In the genomic region with DNA sequence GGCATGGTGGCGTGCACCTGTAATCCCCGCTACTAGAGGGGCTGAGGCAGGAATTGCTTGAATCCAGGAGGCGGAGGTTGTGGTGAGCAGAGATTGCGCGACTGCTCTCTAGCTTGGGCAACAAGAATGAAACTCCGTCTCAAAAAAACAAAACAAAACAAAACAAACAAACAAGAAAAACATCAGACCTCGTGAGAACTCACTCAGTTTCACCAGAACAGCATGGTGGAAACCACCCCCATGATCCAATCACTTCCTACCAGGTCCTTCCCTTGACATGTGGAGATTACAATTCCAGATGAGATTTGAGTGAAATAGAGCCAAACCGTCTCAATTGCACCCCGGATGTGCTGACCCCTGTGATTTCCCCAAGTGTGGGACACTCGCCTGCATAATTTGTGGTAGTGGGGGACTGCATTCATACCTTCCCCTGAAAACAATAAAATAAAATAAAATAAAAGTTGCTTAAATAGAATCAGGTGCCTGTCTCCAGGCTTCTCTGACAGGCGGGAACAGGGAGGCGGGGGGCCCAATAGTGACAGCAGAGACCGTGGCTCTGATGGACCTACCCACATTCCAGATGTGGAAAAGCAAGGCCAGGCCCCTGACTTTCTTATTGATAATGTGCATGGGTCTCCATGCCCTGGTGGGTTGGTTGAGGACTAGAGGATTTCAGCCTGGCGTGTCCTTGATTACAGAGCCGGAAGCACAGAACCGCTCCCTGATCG, we compare ENCODE assay signal across 17 cellular contexts. TPM values are rescaled to one million over a fixed set of nuclear protein-coding genes. Genes with fewer than 3 reads are reported as not detected.
A peak's percentile ranks its signal among the peaks of the same experiment; 100 is the strongest.
DNase-seq lines count a peak whose midpoint lies in the region; ATAC-seq and TF ChIP-seq lines count a peak whose summit lies in the region.
"Had no signal": no experiment of that assay in that cellular context is flagged by ENCODE, and none has a peak within 500 bp of the region (broad histone marks: within the 10 kb centered on the region; RNA-seq: fewer than 3 reads in every experiment).

No MANE protein-coding gene starts in this region.

- no peak for TF ChIP-seq EP300 in sigmoid colon (IDR thresholded peaks at IDR 0.05)

- no peak for DNase-seq in activated CD4-positive, alpha-beta T cell treated with anti-CD3 and anti-CD28 coated beads, Interleukin-2, amount 10 ng/mL, durations not matched to agents 7 days and 5 days
- no peak for DNase-seq in activated CD4-positive, alpha-beta T cell treated with anti-CD3 and anti-CD28 coated beads, Interleukin-2, amount 50 U/mL, for 4 hours
- peak; percentile 37 for DNase-seq in RWPE2 (ENCODE audit: low spot score)
- DNase-seq in hepatocyte (ENCODE audit: low spot score) = no peak
- DNase-seq in sigmoid colon = no peak
- DNase-seq in SW 1271 (lab: John Stamatoyannopoulos, UW) = no peak
- no peak for DNase-seq in stimulated activated CD4-positive, alpha-beta T cell treated with anti-CD3 and anti-CD28 coated beads, Interleukin-2, amount 100 ng/mL, for 24 hours
- no peak for DNase-seq in hypothalamus (lab: John Stamatoyannopoulos, UW)
- DNase-seq: Caco-2, dorsolateral prefrontal cortex, NCI-H187, NCI-H510A had no signal

- no peaks in the 10 kb centered on the region for H3K36me3 ChIP-seq in RWPE2 (ENCODE audit: low read depth)
- no peaks in the 10 kb centered on the region for H3K36me3 ChIP-seq in hepatocyte (replicated peaks; ENCODE audit: insufficient read depth, low read depth)
- no peaks in the 10 kb centered on the region for H3K36me3 ChIP-seq in sigmoid colon

- H3K27me3 Mint-ChIP-seq in activated CD4-positive, alpha-beta T cell treated with anti-CD3 and anti-CD28 coated beads, Interleukin-2, amount 10 ng/mL, durations not matched to agents 7 days and 5 days = no peaks in the 10 kb centered on the region

- H3K27ac Mint-ChIP-seq in activated CD4-positive, alpha-beta T cell treated with anti-CD3 and anti-CD28 coated beads, Interleukin-2, amount 10 ng/mL, durations not matched to agents 7 days and 5 days = peak overlapping the region; percentile 78
- H3K27ac Mint-ChIP-seq: mesothelial cell of epicardium, progenitor cell of endocrine pancreas had no signal

- H3K4me1 ChIP-seq in RWPE2 (ENCODE audit: insufficient read depth, poor library complexity, severe bottlenecking) (no peaks in the 10 kb centered on the region), hepatocyte (ENCODE audit: insufficient read depth) (peaks cover 7% of the 10 kb centered on the region), sigmoid colon (no peaks in the 10 kb centered on the region)
- H3K4me1 ChIP-seq: A549 had no signal

- intact Hi-C loops in sigmoid colon (cut with DNase I) = no loop called here

- H3K4me3 ChIP-seq in RWPE2 (ENCODE audit: severe bottlenecking) = no peak overlapping the region
- H3K4me3 ChIP-seq in hepatocyte = no peak overlapping the region
- H3K4me3 ChIP-seq in sigmoid colon = peak overlapping the region in 3 of 4 donors; percentile 17 to 33 (median 19)
- H3K4me3 ChIP-seq: A549 had no signal

- H3K4me2 ChIP-seq in hepatocyte = peak overlapping the region; percentile 51
- H3K4me2 ChIP-seq: A549 had no signal

- POLR2A ChIA-PET in activated CD4-positive, alpha-beta T cell treated with anti-CD3 and anti-CD28 coated beads, Interleukin-2, amount 10 ng/mL, durations not matched to agents 7 days and 5 days (lab: Charles Lee) = no interaction called here

- peak overlapping the region; percentile 69 for H3K4me3 Mint-ChIP-seq in activated CD4-positive, alpha-beta T cell treated with anti-CD3 and anti-CD28 coated beads, Interleukin-2, amount 10 ng/mL, durations not matched to agents 7 days and 5 days
- H3K4me3 Mint-ChIP-seq: mesothelial cell of epicardium had no signal

- H3K36me3 Mint-ChIP-seq in activated CD4-positive, alpha-beta T cell treated with anti-CD3 and anti-CD28 coated beads, Interleukin-2, amount 10 ng/mL, durations not matched to agents 7 days and 5 days (ENCODE audit: low read depth) = peaks cover 19% of the 10 kb centered on the region
- H3K36me3 Mint-ChIP-seq: mesothelial cell of epicardium had no signal

- H3K27ac ChIP-seq in RWPE2 (ENCODE audit: poor library complexity, severe bottlenecking) = no peak overlapping the region
- no peak overlapping the region for H3K27ac ChIP-seq in hepatocyte
- no peak overlapping the region for H3K27ac ChIP-seq in sigmoid colon
- H3K27ac ChIP-seq: A549 had no signal

- no peaks in the 10 kb centered on the region for H4K20me1 ChIP-seq in hepatocyte (ENCODE audit: insufficient read depth, poor library complexity, severe bottlenecking)

- peaks cover 3% of the 10 kb centered on the region for H3K9me3 Mint-ChIP-seq in activated CD4-positive, alpha-beta T cell treated with anti-CD3 and anti-CD28 coated beads, Interleukin-2, amount 10 ng/mL, durations not matched to agents 7 days and 5 days
- H3K9me3 Mint-ChIP-seq: mesothelial cell of epicardium had no signal

- H3K9me3 ChIP-seq in RWPE2 (ENCODE audit: severe bottlenecking) (no peaks in the 10 kb centered on the region), hepatocyte (ENCODE audit: low read depth) (no peaks in the 10 kb centered on the region), sigmoid colon (no peaks in the 10 kb centered on the region)
- H3K9me3 ChIP-seq: A549, Caco-2 had no signal

- no peak for ATAC-seq in RWPE2 (ENCODE audit: low read depth)

- TF ChIP-seq CTCF in RWPE2 (IDR thresholded peaks at IDR 0.05; ENCODE audit: poor library complexity, severe bottlenecking) (no peak), hepatocyte (IDR thresholded peaks at IDR 0.05; ENCODE audit: poor library complexity) (no peak), sigmoid colon (IDR thresholded peaks at IDR 0.05) (no peak)

- 93% methylated on average over 17 of the region's 17 CpGs for WGBS in hepatocyte (ENCODE audit: low lambda C conversion rate, missing lambda C conversion rate)
- 73 to 82% methylated on average over 17 of the region's 17 CpGs for WGBS in sigmoid colon, 2 donors

- H3K79me2 ChIP-seq in hepatocyte = no peaks in the 10 kb centered on the region

- no peak for TF ChIP-seq POLR2A in sigmoid colon (IDR thresholded peaks at IDR 0.05)

- CTCF ChIA-PET in activated CD4-positive, alpha-beta T cell treated with anti-CD3 and anti-CD28 coated beads, Interleukin-2, amount 10 ng/mL, durations not matched to agents 7 days and 5 days (lab: Charles Lee) = interaction anchor here (0.7 to 1.7 kb wide), 3 partner anchors 10 to 39 kb away, joined by 3 to 5 read pairs (median 3); no protein-coding TSS in a partner anchor

- H3K4me1 Mint-ChIP-seq in activated CD4-positive, alpha-beta T cell treated with anti-CD3 and anti-CD28 coated beads, Interleukin-2, amount 10 ng/mL, durations not matched to agents 7 days and 5 days = peaks cover 64% of the 10 kb centered on the region

- no peak overlapping the region for H2AFZ ChIP-seq in hepatocyte

- H3K27me3 ChIP-seq in RWPE2 (ENCODE audit: insufficient read depth, poor library complexity, severe bottlenecking) (no peaks in the 10 kb centered on the region), hepatocyte (no peaks in the 10 kb centered on the region), sigmoid colon (no peaks in the 10 kb centered on the region)
- H3K27me3 ChIP-seq: dorsolateral prefrontal cortex had no signal

- H3K9me2 ChIP-seq in hepatocyte (replicated peaks; ENCODE audit: insufficient read depth) = no peaks in the 10 kb centered on the region

RNA-seq across cellular contexts. Expression of gene ZSCAN10, which starts 13.1 kb away (rescaled TPM):
- under 1 TPM; 0.29 to 0.35 TPM for total RNA-seq in activated CD4-positive, alpha-beta T cell treated with anti-CD3 and anti-CD28 coated beads, Interleukin-2, amount 10 ng/mL, durations not matched to agents 7 days and 5 days
- total RNA-seq in hepatocyte = not detected in 2 replicates
- polyA plus RNA-seq in hepatocyte = not detected in 2 replicates
- not detected for total RNA-seq in sigmoid colon
- not detected for polyA plus RNA-seq in sigmoid colon
- total RNA-seq: Caco-2, M059J had no signal

RNA-seq across cellular contexts. Expression of gene IL32, which starts 20.6 kb away (rescaled TPM):
- 1,000 to 10,000 TPM; 2,973 to 3,212 TPM for total RNA-seq in activated CD4-positive, alpha-beta T cell treated with anti-CD3 and anti-CD28 coated beads, Interleukin-2, amount 10 ng/mL, durations not matched to agents 7 days and 5 days
- 82.0 and 110 TPM in 2 replicates for total RNA-seq in hepatocyte
- polyA plus RNA-seq in hepatocyte = 124 and 131 TPM in 2 replicates
- 10 to 100 TPM in 3 of 4 donors, 1 to 10 TPM in 1; 8.6 to 27.1 (median 20.3) TPM for total RNA-seq in sigmoid colon
- polyA plus RNA-seq in sigmoid colon = 1,000 to 10,000 TPM in 1 of 3 donors, 100 to 1,000 TPM in 2; 464 to 2,189 (median 560) TPM
- total RNA-seq: OCI-LY7 had no signal

RNA-seq across cellular contexts. Expression of gene ZNF205, which starts 26.4 kb away (rescaled TPM):
- total RNA-seq in activated CD4-positive, alpha-beta T cell treated with anti-CD3 and anti-CD28 coated beads, Interleukin-2, amount 10 ng/mL, durations not matched to agents 7 days and 5 days = not detected
- total RNA-seq in hepatocyte (10.0 and 12.3 TPM in 2 replicates), sigmoid colon (10 to 100 TPM; 15.8 to 17.5 (median 16.7) TPM)
- polyA plus RNA-seq in hepatocyte (12.6 and 13.2 TPM in 2 replicates), sigmoid colon (10 to 100 TPM in 2 of 3 donors, 1 to 10 TPM in 1; 6.6 to 12.6 (median 10.9) TPM)

RNA-seq across cellular contexts. Expression of gene MMP25, which starts 39.7 kb away (rescaled TPM):
- 10 to 100 TPM; 18.1 to 19.8 TPM for total RNA-seq in activated CD4-positive, alpha-beta T cell treated with anti-CD3 and anti-CD28 coated beads, Interleukin-2, amount 10 ng/mL, durations not matched to agents 7 days and 5 days
- total RNA-seq in hepatocyte (0.60 TPM in 1 of 2 replicates, not detected in the other), sigmoid colon (under 1 TPM in 3 of 4 donors, not detected in 1; under 0.01 to 0.41 (median 0.16) TPM)
- polyA plus RNA-seq in hepatocyte (6.3 and 8.7 TPM in 2 replicates), sigmoid colon (1 to 10 TPM; 1.8 to 3.7 (median 2.8) TPM)

RNA-seq across cellular contexts. Expression of gene ZNF213, which starts 48.8 kb away (rescaled TPM):
- total RNA-seq in activated CD4-positive, alpha-beta T cell treated with anti-CD3 and anti-CD28 coated beads, Interleukin-2, amount 10 ng/mL, durations not matched to agents 7 days and 5 days = 10 to 100 TPM in 1 of 2 experiments, 1 to 10 TPM in 1; 9.9 to 11.1 TPM
- 3.4 and 3.8 TPM in 2 replicates for total RNA-seq in hepatocyte
- 4.0 and 6.0 TPM in 2 replicates for polyA plus RNA-seq in hepatocyte
- 10 to 100 TPM in 1 of 4 donors, 1 to 10 TPM in 3; 2.6 to 10.5 (median 5.0) TPM for total RNA-seq in sigmoid colon
- 10 to 100 TPM in 1 of 3 donors, 1 to 10 TPM in 2; 7.2 to 11.3 (median 7.2) TPM for polyA plus RNA-seq in sigmoid colon

Comparison
In these comparisons a context has a peak if more than half of its experiments do, and no peak if none do; other contexts are left out.
1. H3K4me3 ChIP-seq: peak in sigmoid colon (3 of 4); none in RWPE2 (single experiment) and hepatocyte (single experiment).
2. RNA of gene IL32, which starts 20.6 kb away (total RNA-seq): 2,973 to 3,212 TPM in activated CD4-positive, alpha-beta T cell treated with anti-CD3 and anti-CD28 coated beads, Interleukin-2, amount 10 ng/mL, durations not matched to agents 7 days and 5 days; 82.0 to 110 TPM in hepatocyte and 8.6 to 27.1 TPM in sigmoid colon; every median in the first group is over 10 times any median in the second.